Comparison of ENCODE assay signal across 9 cellular contexts in genomic region chr9:94799578-94800264, GRCh38.
DNase-seq lines count a peak whose midpoint lies in the region; ATAC-seq and TF ChIP-seq lines count a peak whose summit lies in the region.
"Had no signal": no experiment of that assay in that cellular context is flagged by ENCODE, and none has a peak within 500 bp of the region (broad histone marks: within the 10 kb centered on the region; RNA-seq: fewer than 3 reads in every experiment).

No MANE protein-coding gene starts in this region.

- 61 to 67% methylated on average over 8 of the region's 9 CpGs for WGBS in gastroesophageal sphincter (ENCODE audit: low coverage in 1 of 2), 2 donors
- 85 to 88% methylated on average over 9 of the region's 9 CpGs for WGBS in sigmoid colon, 2 donors

- H3K9me3 ChIP-seq in adipocyte (ENCODE audit: control insufficient read depth, low read length): no peaks in the 10 kb centered on the region
- H3K9me3 ChIP-seq in gastroesophageal sphincter: no peaks in the 10 kb centered on the region
- no peaks in the 10 kb centered on the region for H3K9me3 ChIP-seq in sigmoid colon

- TF ChIP-seq EP300 in gastroesophageal sphincter (IDR thresholded peaks at IDR 0.05): no peak
- TF ChIP-seq EP300 in sigmoid colon (IDR thresholded peaks at IDR 0.05): no peak

- peak overlapping the region in 3 of 4 donors; percentile 55 to 61 (median 55) for H3K27ac ChIP-seq in gastroesophageal sphincter
- peak overlapping the region; percentile 13 to 66 (median 46) for H3K27ac ChIP-seq in sigmoid colon

- TF ChIP-seq CTCF in gastroesophageal sphincter (IDR thresholded peaks at IDR 0.05) (no peak), sigmoid colon (IDR thresholded peaks at IDR 0.05) (no peak)

- no peaks in the 10 kb centered on the region for H3K27me3 ChIP-seq in adipocyte (replicated peaks; ENCODE audit: control insufficient read depth, insufficient read depth, low read length)
- H3K27me3 ChIP-seq in gastroesophageal sphincter: no peaks in the 10 kb centered on the region
- H3K27me3 ChIP-seq in sigmoid colon: no peaks in the 10 kb centered on the region

- H3K4me3 ChIP-seq in adipocyte (ENCODE audit: low read length): no peak overlapping the region
- H3K4me3 ChIP-seq in gastroesophageal sphincter: no peak overlapping the region
- H3K4me3 ChIP-seq in sigmoid colon: no peak overlapping the region

- ATAC-seq in gastroesophageal sphincter: no peak
- ATAC-seq in HG02571 (IDR thresholded peaks at IDR 0.05; ENCODE audit: unreplicated experiment): no peak
- ATAC-seq: CD8-positive, alpha-beta T cell had no signal

- DNase-seq in H4 (ENCODE audit: low spot score): peak; percentile 87
- DNase-seq in adipocyte (ENCODE audit: low read depth): peak; percentile 75
- DNase-seq in sigmoid colon: no peak
- no peak for DNase-seq in OCI-M2 (lab: John Stamatoyannopoulos, UW; ENCODE audit: unreplicated experiment)
- no peak for DNase-seq in activated naive CD4-positive, alpha-beta T cell treated with anti-CD3 and anti-CD28 coated beads, Interleukin-2, amount 50 U/mL, for 16 hours
- DNase-seq in NCI-H1417 (lab: John Stamatoyannopoulos, UW): no peak
- DNase-seq: CD8-positive, alpha-beta T cell had no signal

- no peak overlapping the region for H3K9ac ChIP-seq in adipocyte (ENCODE audit: low read length)

- intact Hi-C loops in sigmoid colon (cut with DNase I): no loop called here

- peaks cover 22% of the 10 kb centered on the region for H3K4me1 ChIP-seq in adipocyte (ENCODE audit: control insufficient read depth, insufficient read depth, low read length)
- H3K4me1 ChIP-seq in gastroesophageal sphincter: peaks cover 0 to 24% (median 0%) of the 10 kb centered on the region in 3 donors
- peaks cover 0 to 35% (median 23%) of the 10 kb centered on the region in 4 donors for H3K4me1 ChIP-seq in sigmoid colon

- H3K36me3 ChIP-seq in adipocyte (ENCODE audit: control insufficient read depth, insufficient read depth, low read length, severe bottlenecking) (no peaks in the 10 kb centered on the region), gastroesophageal sphincter (peaks cover 0 to 8% of the 10 kb centered on the region in 2 donors), sigmoid colon (no peaks in the 10 kb centered on the region)

- TF ChIP-seq POLR2A in gastroesophageal sphincter (IDR thresholded peaks at IDR 0.05): no peak
- no peak for TF ChIP-seq POLR2A in sigmoid colon (IDR thresholded peaks at IDR 0.05)

Comparison
In these comparisons a context has a peak if more than half of its experiments do, and no peak if none do; other contexts are left out.
1. DNase-seq: peak in H4 (single experiment) and adipocyte (single experiment); none in sigmoid colon (single experiment), OCI-M2 (single experiment), activated naive CD4-positive, alpha-beta T cell treated with anti-CD3 and anti-CD28 coated beads, Interleukin-2, amount 50 U/mL, for 16 hours (single experiment) and NCI-H1417 (0 of 3).